In genomic region chr11:6855971-6856542, GRCh38 we compare ENCODE assay signal across 17 cellular contexts. TPM values are rescaled to one million over a fixed set of nuclear protein-coding genes. Genes with fewer than 3 reads are reported as not detected.
DNase-seq lines count a peak whose midpoint lies in the region; ATAC-seq, FAIRE-seq and TF ChIP-seq lines count a peak whose summit lies in the region.
"Had no signal": no experiment of that assay in that cellular context is flagged by ENCODE, and none has a peak within 500 bp of the region (broad histone marks: within the 10 kb centered on the region; RNA-seq: fewer than 3 reads in every experiment).

No MANE protein-coding gene starts in this region.

- SMC1A ChIA-PET in GM12878 (lab: Charles Lee; ENCODE audit: uncharacterized antibody, unreplicated experiment), result no interaction called here

- H3K4me2 ChIP-seq in IMR-90 (ENCODE audit: low read depth, low read length) (no peak overlapping the region; the same call in 1 of the 2 replicates), GM12878 (ENCODE audit: control insufficient read depth, insufficient read depth) (no peak overlapping the region)

- ATAC-seq in IMR-90 (ENCODE audit: low read depth) (peak; percentile 44), GM12878 (peak; percentile 61), psoas muscle (no peak)

- H4K91ac ChIP-seq in IMR-90 (ENCODE audit: insufficient read depth, low read depth, low read length), result no peak overlapping the region

- WGBS in IMR-90 (ENCODE audit: extremely low coverage in 2 of 2, insufficient read length in 1 of 2), 2 experiments, result 60% methylated on average over 1 of the region's 1 CpG; no CpG with 5 or more reads in 1 of the 2 experiments
- 0% methylated on average over 1 of the region's 1 CpG for WGBS in GM12878 (ENCODE audit: insufficient coverage, insufficient replicate concordance, low lambda C conversion rate, missing lambda C conversion rate)
- 38 to 55% (median 44%) methylated on average over 1 of the region's 1 CpG for WGBS in psoas muscle, 3 donors

- H3K27ac ChIP-seq in IMR-90 (ENCODE audit: insufficient read depth, low read length) (no peak overlapping the region), GM12878 (ENCODE audit: control insufficient read depth, insufficient read depth) (no peak overlapping the region), psoas muscle (no peak overlapping the region)

- RAD21 ChIA-PET in GM12878 (lab: Charles Lee; ENCODE audit: unreplicated experiment), result no interaction called here

- no peak overlapping the region for H2BK5ac ChIP-seq in IMR-90 (ENCODE audit: low read depth, low read length, poor library complexity, severe bottlenecking)

- no peaks in the 10 kb centered on the region for H3K79me1 ChIP-seq in IMR-90 (ENCODE audit: low read depth in 1 of 2, low read length in 2 of 2)

- H4K20me1 ChIP-seq in IMR-90 (ENCODE audit: insufficient read depth, low read length), result no peaks in the 10 kb centered on the region; the same call in 1 of the 2 replicates
- no peaks in the 10 kb centered on the region for H4K20me1 ChIP-seq in GM12878 (ENCODE audit: control insufficient read depth, insufficient read depth)

- H2AFZ ChIP-seq in IMR-90 (replicated peaks; ENCODE audit: low read length, poor library complexity), result no peak overlapping the region
- no peak overlapping the region for H2AFZ ChIP-seq in GM12878 (ENCODE audit: control insufficient read depth, low read depth, low read length)

- no peak for TF ChIP-seq RAD21 in IMR-90 (IDR thresholded peaks at IDR 0.05; ENCODE audit: low read length)
- no peak for TF ChIP-seq RAD21 in GM12878 (IDR thresholded peaks at IDR 0.05; ENCODE audit: insufficient read depth, low read depth, low read length)

- dilution Hi-C loops in IMR-90 (cut with HindIII; ENCODE audit: low sequenced_read_pairs, unreplicated experiment), result no loop called here

- peak overlapping the region; percentile 52; the same call in 1 of the 2 replicates for H3K18ac ChIP-seq in IMR-90 (ENCODE audit: low read depth, low read length)

- no peak overlapping the region for H4K8ac ChIP-seq in IMR-90 (ENCODE audit: low read depth in 2 of 2, low read length in 2 of 2)

- no peak overlapping the region for H3K56ac ChIP-seq in IMR-90 (ENCODE audit: extremely low read depth, insufficient read depth, low read length)

- no peak overlapping the region for H3K14ac ChIP-seq in IMR-90 (replicated peaks; ENCODE audit: low read depth, low read length)

- DNase-seq in AG20443 (ENCODE audit: low spot score), result peak; percentile 20
- peak; percentile 67 for DNase-seq in IMR-90
- DNase-seq in GM12878 (ENCODE audit: low read depth, low spot score), result no peak
- peak; percentile 67 for DNase-seq in iris pigment epithelial cell (ENCODE audit: low read depth)
- no peak for DNase-seq in globus pallidus (ENCODE audit: low spot score)
- DNase-seq in psoas muscle, result no peak
- DNase-seq in D721Med (ENCODE audit: insufficient read length, low spot score), result no peak
- DNase-seq in NCI-H2227 treated with DMSO at 0.1 percent for 48 hours (lab: John Stamatoyannopoulos, UW), result no peak
- DNase-seq: activated CD4-positive, alpha-beta memory T cell treated with anti-CD3 and anti-CD28 coated beads for 36 hours; DMS79 treated with DMSO at 0.1 percent for 48 hours; KG1; NCI-H2081 treated with DMSO at 0.1 percent for 48 hours; stimulated activated CD4-positive, alpha-beta T cell treated with anti-CD3 and anti-CD28 coated beads, Interleukin-4, amount 100 ng/mL, for 4 hours; stimulated activated naive CD4-positive, alpha-beta T cell treated with Interleukin-2 at 50 U/mL for 16 hours had no signal

- CTCF ChIA-PET in IMR-90 (lab: Yijun Ruan, JAX), result no interaction called here
- CTCF ChIA-PET in GM12878 (lab: Yijun Ruan, JAX), result interaction anchor here (1.1 kb wide), 1 partner anchor 71 kb away, joined by 3 read pairs; the partner anchor contains the start of gene ZNF215

- no peak overlapping the region for H3K23ac ChIP-seq in IMR-90 (ENCODE audit: low read depth, low read length)

- H3K27me3 ChIP-seq in IMR-90 (ENCODE audit: control insufficient read depth, insufficient read depth, low read length) (no peaks in the 10 kb centered on the region), GM12878 (replicated peaks in 1 of 2; ENCODE audit: control insufficient read depth in 2 of 2, insufficient read depth in 2 of 2, low read length in 1 of 2) (no peaks in the 10 kb centered on the region), psoas muscle (ENCODE audit: insufficient read depth in 3 of 3, low read length in 2 of 3) (no peaks in the 10 kb centered on the region)

- in situ Hi-C loops in IMR-90 (cut with MboI; ENCODE audit: low sequenced_read_pairs), result no loop called here
- in situ Hi-C loops in GM12878 (cut with MboI), result no loop called here

- H3K4me1 ChIP-seq in IMR-90 (ENCODE audit: control insufficient read depth, insufficient read depth, low read length), result peaks cover 4% of the 10 kb centered on the region
- no peaks in the 10 kb centered on the region for H3K4me1 ChIP-seq in GM12878 (ENCODE audit: control insufficient read depth, insufficient read depth, low read length)
- no peaks in the 10 kb centered on the region for H3K4me1 ChIP-seq in psoas muscle

- no peak for TF ChIP-seq POLR2A in IMR-90 (IDR thresholded peaks at IDR 0.05; ENCODE audit: low read depth, low read length)
- no peak for TF ChIP-seq POLR2A in GM12878 (IDR thresholded peaks at IDR 0.05; ENCODE audit: low read depth, low read length)

- no peak overlapping the region for H3K4ac ChIP-seq in IMR-90 (ENCODE audit: low read depth, low read length)

- no peak overlapping the region for H2AK5ac ChIP-seq in IMR-90 (ENCODE audit: low read depth, low read length)

- peaks cover 1% of the 10 kb centered on the region; the same call in 1 of the 2 replicates for H3K9me3 ChIP-seq in IMR-90 (ENCODE audit: control insufficient read depth, insufficient read depth, low read length)
- H3K9me3 ChIP-seq in GM12878 (replicated peaks; ENCODE audit: control insufficient read depth, insufficient read depth, low read length), result no peaks in the 10 kb centered on the region
- H3K9me3 ChIP-seq in psoas muscle, result no peaks in the 10 kb centered on the region

- intact Hi-C loops in IMR-90 (cut with micrococcal nuclease), result no loop called here
- intact Hi-C loops in GM12878 (cut with micrococcal nuclease; ENCODE audit: unreplicated experiment), result no loop called here
- intact Hi-C loops in psoas muscle (cut with DNase I), result no loop called here

- H3K4me3 ChIP-seq in IMR-90 (ENCODE audit: insufficient read depth, low read depth, low read length) (no peak overlapping the region), GM12878 (no peak overlapping the region), psoas muscle (no peak overlapping the region)

- H3K36me3 ChIP-seq in IMR-90 (ENCODE audit: control insufficient read depth, insufficient read depth, low read length), result no peaks in the 10 kb centered on the region
- H3K36me3 ChIP-seq in GM12878 (ENCODE audit: control insufficient read depth in 2 of 2, insufficient read depth in 2 of 2, low read length in 1 of 2), result no peaks in the 10 kb centered on the region
- no peaks in the 10 kb centered on the region for H3K36me3 ChIP-seq in psoas muscle (ENCODE audit: insufficient read depth in 1 of 2, low read depth in 1 of 2)

- H3K9ac ChIP-seq in IMR-90 (ENCODE audit: low read depth, low read length) (no peak overlapping the region), GM12878 (ENCODE audit: control insufficient read depth, insufficient read depth, low read length) (no peak overlapping the region)

- FAIRE-seq in GM12878 (lab: Jason Lieb, UNC), result no peak
- no peak for FAIRE-seq in D721Med (lab: Jason Lieb, UNC)
- FAIRE-seq: endothelial cell of umbilical vein had no signal

- no peak overlapping the region for H2BK20ac ChIP-seq in IMR-90 (ENCODE audit: low read depth, low read length)

- H2BK15ac ChIP-seq in IMR-90 (ENCODE audit: low read depth, low read length), result no peak overlapping the region

- H4K5ac ChIP-seq in IMR-90 (ENCODE audit: low read depth, low read length), result no peak overlapping the region

- TF ChIP-seq CTCF in IMR-90 (conservative IDR thresholded peaks at IDR 0.05; ENCODE audit: low read depth, low read length) (no peak), GM12878 (IDR thresholded peaks at IDR 0.05 in 2 of 3, conservative IDR thresholded peaks at IDR 0.05 in 1 of 3; ENCODE audit: control insufficient read depth in 2 of 3, extremely low read depth in 1 of 3, insufficient read depth in 1 of 3, low read depth in 3 of 3, low read length in 3 of 3) (no peak), psoas muscle (IDR thresholded peaks at IDR 0.05) (no peak), D721Med (IDR thresholded peaks at IDR 0.05; ENCODE audit: insufficient read depth, missing control alignments) (no peak)

- TF ChIP-seq EP300 in GM12878 (IDR thresholded peaks at IDR 0.05; ENCODE audit: borderline replicate concordance in 1 of 2, control insufficient read depth in 1 of 2, low read depth in 2 of 2, low read length in 2 of 2), result no peak

- BruUV-seq in IMR-90 (replicated peaks; lab: Mats Ljungman, UMichigan) (no TSS peak), GM12878 (replicated peaks; lab: Mats Ljungman, UMichigan) (no TSS peak)

- no peak overlapping the region for H2BK120ac ChIP-seq in IMR-90 (ENCODE audit: low read depth, low read length)

- H2AK9ac ChIP-seq in IMR-90 (replicated peaks; ENCODE audit: low read depth, low read length, poor library complexity), result no peak overlapping the region

- no peaks in the 10 kb centered on the region for H3K9me1 ChIP-seq in IMR-90 (ENCODE audit: insufficient read depth, low read length)

- no peaks in the 10 kb centered on the region for H3K79me2 ChIP-seq in GM12878 (ENCODE audit: control insufficient read depth, insufficient read depth, low read length)

- POLR2A ChIA-PET in IMR-90 (lab: Charles Lee; ENCODE audit: unreplicated experiment), result no interaction called here
- POLR2A ChIA-PET in GM12878 (lab: Charles Lee), result no interaction called here

RNA-seq across cellular contexts. Expression of gene OR10A2, which starts 6.8 kb away (rescaled TPM):
- total RNA-seq in IMR-90 (2012; rRNA removed) (not detected in 2 replicates), GM12878 (2014; rRNA removed) (not detected in 2 replicates), GM12878 (2014; rRNA removed; fragmentation: Illumina TruSeq; extraction: Trizol) (not detected in 2 replicates), GM12878 (2021) (not detected in 2 replicates), psoas muscle (not detected)
- polyA plus RNA-seq in IMR-90 (2012; rRNA removed) (not detected in 2 replicates), GM12878 (2011; rRNA removed) (not detected in 2 replicates), GM12878 (2014; fragmentation: Illumina TruSeq; extraction: Trizol) (not detected in 2 replicates), GM12878 (2014; fragmentation: Nextera tagmentation; extraction: Ambion mirVana) (not detected), GM12878 (2014; rRNA removed) (not detected in 2 replicates), GM12878 (2016; fragmentation: Nextera tagmentation; extraction: Ambion mirVana) (under 1 TPM; 0.04 to 0.06 TPM), psoas muscle (not detected)
- polyA plus RNA-seq in IMR-90 (2012; cell fraction: cytosol; rRNA removed), result not detected in 2 replicates
- polyA plus RNA-seq in IMR-90 (2012; cell fraction: nucleus; rRNA removed; ENCODE audit: low replicate concordance), result not detected in 2 replicates
- not detected in 2 replicates for total RNA-seq in GM12878 (2013; cell fraction: nucleolus; rRNA removed)
- polyA plus RNA-seq in GM12878 (2011; ENCODE audit: low read depth), result not detected
- polyA plus RNA-seq in GM12878 (2011; cell fraction: cytosol; rRNA removed), result not detected in 2 replicates
- not detected in 2 replicates for polyA plus RNA-seq in GM12878 (2011; cell fraction: nucleus; rRNA removed)
- polyA plus RNA-seq in GM12878 (2012), result 0.01 TPM in 1 of 2 replicates, not detected in the other
- polyA minus RNA-seq in GM12878 (2011; rRNA and poly(A)+ RNA removed), result not detected in 2 replicates
- not detected in 2 replicates for polyA minus RNA-seq in GM12878 (2011; cell fraction: cytosol; rRNA and poly(A)+ RNA removed)
- polyA minus RNA-seq in GM12878 (2011; cell fraction: nucleus; rRNA and poly(A)+ RNA removed), result not detected in 2 replicates
- total RNA-seq: activated CD4-positive, alpha-beta memory T cell treated with anti-CD3 and anti-CD28 coated beads for 36 hours; cardiac septum; endothelial cell of umbilical vein; pulmonary artery endothelial cell had no signal
- polyA plus RNA-seq: endothelial cell of umbilical vein had no signal

RNA-seq across cellular contexts. Expression of gene OR10A5, which starts 10.6 kb away (rescaled TPM):
- total RNA-seq in IMR-90 (2012; rRNA removed), result not detected in 2 replicates
- not detected in 2 replicates for polyA plus RNA-seq in IMR-90 (2012; rRNA removed)
- polyA plus RNA-seq in IMR-90 (2012; cell fraction: cytosol; rRNA removed), result not detected in 2 replicates
- polyA plus RNA-seq in IMR-90 (2012; cell fraction: nucleus; rRNA removed; ENCODE audit: low replicate concordance), result not detected in 2 replicates
- not detected in 2 replicates for total RNA-seq in GM12878 (2013; cell fraction: nucleolus; rRNA removed)
- total RNA-seq in GM12878 (2014; rRNA removed), result not detected in 2 replicates
- total RNA-seq in GM12878 (2014; rRNA removed; fragmentation: Illumina TruSeq; extraction: Trizol), result not detected in 2 replicates
- total RNA-seq in GM12878 (2021), result not detected in 2 replicates
- not detected for polyA plus RNA-seq in GM12878 (2011; ENCODE audit: low read depth)
- polyA plus RNA-seq in GM12878 (2011; rRNA removed), result not detected in 2 replicates
- not detected in 2 replicates for polyA plus RNA-seq in GM12878 (2011; cell fraction: cytosol; rRNA removed)
- polyA plus RNA-seq in GM12878 (2011; cell fraction: nucleus; rRNA removed), result not detected in 2 replicates
- polyA plus RNA-seq in GM12878 (2012), result not detected in 2 replicates
- polyA plus RNA-seq in GM12878 (2014; fragmentation: Illumina TruSeq; extraction: Trizol), result not detected in 2 replicates
- polyA plus RNA-seq in GM12878 (2014; fragmentation: Nextera tagmentation; extraction: Ambion mirVana), result not detected
- polyA plus RNA-seq in GM12878 (2014; rRNA removed), result not detected in 2 replicates
- not detected for polyA plus RNA-seq in GM12878 (2016; fragmentation: Nextera tagmentation; extraction: Ambion mirVana)
- polyA minus RNA-seq in GM12878 (2011; rRNA and poly(A)+ RNA removed), result not detected in 2 replicates
- polyA minus RNA-seq in GM12878 (2011; cell fraction: cytosol; rRNA and poly(A)+ RNA removed), result not detected in 2 replicates
- polyA minus RNA-seq in GM12878 (2011; cell fraction: nucleus; rRNA and poly(A)+ RNA removed), result not detected in 2 replicates
- not detected for total RNA-seq in psoas muscle
- not detected for polyA plus RNA-seq in psoas muscle
- total RNA-seq: activated CD4-positive, alpha-beta memory T cell treated with anti-CD3 and anti-CD28 coated beads for 36 hours; cardiac septum; endothelial cell of umbilical vein; pulmonary artery endothelial cell had no signal
- polyA plus RNA-seq: endothelial cell of umbilical vein had no signal

RNA-seq across cellular contexts. Expression of gene OR10A4, which starts 20.4 kb away (rescaled TPM):
- not detected in 2 replicates for total RNA-seq in IMR-90 (2012; rRNA removed)
- polyA plus RNA-seq in IMR-90 (2012; rRNA removed), result not detected in 2 replicates
- not detected in 2 replicates for polyA plus RNA-seq in IMR-90 (2012; cell fraction: cytosol; rRNA removed)
- polyA plus RNA-seq in IMR-90 (2012; cell fraction: nucleus; rRNA removed; ENCODE audit: low replicate concordance), result not detected in 2 replicates
- not detected in 2 replicates for total RNA-seq in GM12878 (2013; cell fraction: nucleolus; rRNA removed)
- not detected in 2 replicates for total RNA-seq in GM12878 (2014; rRNA removed)
- not detected in 2 replicates for total RNA-seq in GM12878 (2014; rRNA removed; fragmentation: Illumina TruSeq; extraction: Trizol)
- total RNA-seq in GM12878 (2021), result not detected in 2 replicates
- not detected for polyA plus RNA-seq in GM12878 (2011; ENCODE audit: low read depth)
- polyA plus RNA-seq in GM12878 (2011; rRNA removed), result not detected in 2 replicates
- polyA plus RNA-seq in GM12878 (2011; cell fraction: cytosol; rRNA removed), result not detected in 2 replicates
- polyA plus RNA-seq in GM12878 (2011; cell fraction: nucleus; rRNA removed), result not detected in 2 replicates
- not detected in 2 replicates for polyA plus RNA-seq in GM12878 (2012)
- polyA plus RNA-seq in GM12878 (2014; fragmentation: Illumina TruSeq; extraction: Trizol), result not detected in 2 replicates
- polyA plus RNA-seq in GM12878 (2014; fragmentation: Nextera tagmentation; extraction: Ambion mirVana), result not detected
- not detected in 2 replicates for polyA plus RNA-seq in GM12878 (2014; rRNA removed)
- polyA plus RNA-seq in GM12878 (2016; fragmentation: Nextera tagmentation; extraction: Ambion mirVana), result not detected
- polyA minus RNA-seq in GM12878 (2011; rRNA and poly(A)+ RNA removed), result not detected in 2 replicates
- polyA minus RNA-seq in GM12878 (2011; cell fraction: cytosol; rRNA and poly(A)+ RNA removed), result not detected in 2 replicates
- not detected in 2 replicates for polyA minus RNA-seq in GM12878 (2011; cell fraction: nucleus; rRNA and poly(A)+ RNA removed)
- not detected for total RNA-seq in psoas muscle
- polyA plus RNA-seq in psoas muscle, result not detected
- total RNA-seq: activated CD4-positive, alpha-beta memory T cell treated with anti-CD3 and anti-CD28 coated beads for 36 hours; cardiac septum; endothelial cell of umbilical vein; pulmonary artery endothelial cell had no signal
- polyA plus RNA-seq: endothelial cell of umbilical vein had no signal

RNA-seq across cellular contexts. Expression of gene OR2D2, which starts 36.2 kb away (rescaled TPM):
- 0.28 and 0.36 TPM in 2 replicates for total RNA-seq in IMR-90 (2012; rRNA removed)
- polyA plus RNA-seq in IMR-90 (2012; rRNA removed), result 0.07 TPM in 1 of 2 replicates, not detected in the other
- not detected in 2 replicates for polyA plus RNA-seq in IMR-90 (2012; cell fraction: cytosol; rRNA removed)
- polyA plus RNA-seq in IMR-90 (2012; cell fraction: nucleus; rRNA removed; ENCODE audit: low replicate concordance), result 0.09 and 0.21 TPM in 2 replicates
- total RNA-seq in GM12878 (2013; cell fraction: nucleolus; rRNA removed), result 8.0 and 9.1 TPM in 2 replicates
- 0.11 TPM in 1 of 2 replicates, not detected in the other for total RNA-seq in GM12878 (2014; rRNA removed)
- 0.23 TPM in 1 of 2 replicates, not detected in the other for total RNA-seq in GM12878 (2014; rRNA removed; fragmentation: Illumina TruSeq; extraction: Trizol)
- total RNA-seq in GM12878 (2021), result not detected in 2 replicates
- not detected for polyA plus RNA-seq in GM12878 (2011; ENCODE audit: low read depth)
- polyA plus RNA-seq in GM12878 (2011; rRNA removed), result not detected in 2 replicates
- not detected in 2 replicates for polyA plus RNA-seq in GM12878 (2011; cell fraction: cytosol; rRNA removed)
- polyA plus RNA-seq in GM12878 (2011; cell fraction: nucleus; rRNA removed), result 0.30 and 0.32 TPM in 2 replicates
- polyA plus RNA-seq in GM12878 (2012), result not detected in 2 replicates
- polyA plus RNA-seq in GM12878 (2014; fragmentation: Illumina TruSeq; extraction: Trizol), result not detected in 2 replicates
- polyA plus RNA-seq in GM12878 (2014; fragmentation: Nextera tagmentation; extraction: Ambion mirVana), result not detected
- polyA plus RNA-seq in GM12878 (2014; rRNA removed), result not detected in 2 replicates
- polyA plus RNA-seq in GM12878 (2016; fragmentation: Nextera tagmentation; extraction: Ambion mirVana), result not detected
- 2.6 and 3.1 TPM in 2 replicates for polyA minus RNA-seq in GM12878 (2011; rRNA and poly(A)+ RNA removed)
- not detected in 2 replicates for polyA minus RNA-seq in GM12878 (2011; cell fraction: cytosol; rRNA and poly(A)+ RNA removed)
- 1.9 and 6.4 TPM in 2 replicates for polyA minus RNA-seq in GM12878 (2011; cell fraction: nucleus; rRNA and poly(A)+ RNA removed)
- total RNA-seq in psoas muscle, result not detected
- not detected for polyA plus RNA-seq in psoas muscle
- total RNA-seq: activated CD4-positive, alpha-beta memory T cell treated with anti-CD3 and anti-CD28 coated beads for 36 hours; cardiac septum had no signal

RNA-seq across cellular contexts. Expression of gene OR6A2, which starts 56.6 kb away (rescaled TPM):
- total RNA-seq in IMR-90 (2012; rRNA removed), result 0.56 and 0.72 TPM in 2 replicates
- 0.07 TPM in 1 of 2 replicates, not detected in the other for polyA plus RNA-seq in IMR-90 (2012; rRNA removed)
- not detected in 2 replicates for polyA plus RNA-seq in IMR-90 (2012; cell fraction: cytosol; rRNA removed)
- 0.10 and 0.52 TPM in 2 replicates for polyA plus RNA-seq in IMR-90 (2012; cell fraction: nucleus; rRNA removed; ENCODE audit: low replicate concordance)
- 7.3 and 9.5 TPM in 2 replicates for total RNA-seq in GM12878 (2013; cell fraction: nucleolus; rRNA removed)
- 0.05 and 0.17 TPM in 2 replicates for total RNA-seq in GM12878 (2014; rRNA removed)
- 0.04 and 0.05 TPM in 2 replicates for total RNA-seq in GM12878 (2014; rRNA removed; fragmentation: Illumina TruSeq; extraction: Trizol)
- total RNA-seq in GM12878 (2021), result not detected in 2 replicates
- polyA plus RNA-seq in GM12878 (2011; ENCODE audit: low read depth), result not detected
- 0.03 TPM in 1 of 2 replicates, not detected in the other for polyA plus RNA-seq in GM12878 (2011; rRNA removed)
- not detected in 2 replicates for polyA plus RNA-seq in GM12878 (2011; cell fraction: cytosol; rRNA removed)
- 0.19 and 0.39 TPM in 2 replicates for polyA plus RNA-seq in GM12878 (2011; cell fraction: nucleus; rRNA removed)
- not detected in 2 replicates for polyA plus RNA-seq in GM12878 (2012)
- polyA plus RNA-seq in GM12878 (2014; fragmentation: Illumina TruSeq; extraction: Trizol), result not detected in 2 replicates
- not detected for polyA plus RNA-seq in GM12878 (2014; fragmentation: Nextera tagmentation; extraction: Ambion mirVana)
- not detected in 2 replicates for polyA plus RNA-seq in GM12878 (2014; rRNA removed)
- polyA plus RNA-seq in GM12878 (2016; fragmentation: Nextera tagmentation; extraction: Ambion mirVana), result not detected
- polyA minus RNA-seq in GM12878 (2011; rRNA and poly(A)+ RNA removed), result 1.9 and 2.3 TPM in 2 replicates
- polyA minus RNA-seq in GM12878 (2011; cell fraction: cytosol; rRNA and poly(A)+ RNA removed), result not detected in 2 replicates
- 1.5 and 3.5 TPM in 2 replicates for polyA minus RNA-seq in GM12878 (2011; cell fraction: nucleus; rRNA and poly(A)+ RNA removed)
- total RNA-seq in psoas muscle, result not detected
- not detected for polyA plus RNA-seq in psoas muscle
- total RNA-seq: activated CD4-positive, alpha-beta memory T cell treated with anti-CD3 and anti-CD28 coated beads for 36 hours; cardiac septum had no signal

Comparison
In these comparisons a context has a peak if more than half of its experiments do, and no peak if none do; other contexts are left out.
1. DNase-seq: peak in AG20443 (single experiment), IMR-90 (single experiment) and iris pigment epithelial cell (single experiment); none in GM12878 (single experiment), globus pallidus (single experiment), psoas muscle (0 of 2), D721Med (single experiment) and NCI-H2227 treated with DMSO at 0.1 percent for 48 hours (single experiment).
2. ATAC-seq: peak in IMR-90 (single experiment) and GM12878 (single experiment); none in psoas muscle (0 of 4).